ENCODE assay signal across 1 cellular context in genomic region chr17:29568331-29569244, GRCh38.
A peak's percentile ranks its signal among the peaks of the same experiment; 100 is the strongest.
TF ChIP-seq lines count a peak whose summit lies in the region.

Gene TP53I13, plus strand, starts transcription at chr17:29568701. Its CDS starts 58 bp downstream, at chr17:29568759.

TF ChIP-seq in K562, 482 proteins besides CTCF, POLR2A, EP300 and RAD21 (continued from another document and continues in another):
- TF ChIP-seq ZNF609 (CRISPR knock-in tag; IDR thresholded peaks at IDR 0.05; ENCODE audit: borderline replicate concordance), result no peak
- TF ChIP-seq ZNF143 (CRISPR knock-in tag; IDR thresholded peaks at IDR 0.05), result no peak
- peak; percentile 44 for TF ChIP-seq POLR2B (IDR thresholded peaks at IDR 0.05; ENCODE audit: low read depth, partially characterized antibody)
- TF ChIP-seq ETV1 (tag; conservative IDR thresholded peaks at IDR 0.05; ENCODE audit: low read depth), result 0 out of 2 replicates have a peak, but pooled peaks have one; percentile 33
- no peak for TF ChIP-seq TAF7 (tag; IDR thresholded peaks at IDR 0.05)
- TF ChIP-seq SIN3A (IDR thresholded peaks at IDR 0.05; ENCODE audit: borderline replicate concordance in 2 of 2, control insufficient read depth in 1 of 2, low read depth in 2 of 2, low read length in 2 of 2), result peak; percentile 7 to 39; a peak in 1 of 4 replicates
- peak; percentile 73 for TF ChIP-seq PHF20 (IDR thresholded peaks at IDR 0.05; ENCODE audit: partially characterized antibody)
- TF ChIP-seq ELK1 (CRISPR knock-in tag; IDR thresholded peaks at IDR 0.05), result no peak
- TF ChIP-seq FIP1L1 (IDR thresholded peaks at IDR 0.05; ENCODE audit: low read depth, low read length, poor library complexity, severe bottlenecking), result no peak
- TF ChIP-seq MITF (IDR thresholded peaks at IDR 0.05), result no peak
- peak; percentile 52 for TF ChIP-seq KDM5B (IDR thresholded peaks at IDR 0.05; ENCODE audit: insufficient replicate concordance, low read depth, low read length)
- TF ChIP-seq ATF2 (CRISPR knock-in tag; IDR thresholded peaks at IDR 0.05), result no peak
- TF ChIP-seq PHTF2 (CRISPR knock-in tag; IDR thresholded peaks at IDR 0.05), result no peak
- no peak for TF ChIP-seq ZNF24 (IDR thresholded peaks at IDR 0.05)
- no peak for TF ChIP-seq ZNF121 (CRISPR knock-in tag; conservative IDR thresholded peaks at IDR 0.05)
- no peak for TF ChIP-seq GMEB1 (CRISPR knock-in tag; IDR thresholded peaks at IDR 0.05)
- TF ChIP-seq MNT (conservative IDR thresholded peaks at IDR 0.05), result peak in 1 of 2 experiments; percentile 39; a peak in 1 of 4 replicates
- no peak for TF ChIP-seq ZNF184 (CRISPR knock-in tag; IDR thresholded peaks at IDR 0.05)
- 0 out of 2 replicates have a peak, but pooled peaks have one; percentile 28 for TF ChIP-seq PML (IDR thresholded peaks at IDR 0.05; ENCODE audit: low read length)
- no peak for TF ChIP-seq MCM3 (IDR thresholded peaks at IDR 0.05)
- TF ChIP-seq ZC3H8 (IDR thresholded peaks at IDR 0.05), result no peak
- no peak for TF ChIP-seq PHF21A (IDR thresholded peaks at IDR 0.05; ENCODE audit: borderline replicate concordance, low read depth)
- no peak for TF ChIP-seq FOXM1 (IDR thresholded peaks at IDR 0.05; ENCODE audit: low read depth)
- TF ChIP-seq FOXM1 (CRISPR knock-in tag; IDR thresholded peaks at IDR 0.05; ENCODE audit: low read depth), result no peak
- peak; percentile 39; the same call in 1 of the 2 replicates for TF ChIP-seq CBX1 (IDR thresholded peaks at IDR 0.05; ENCODE audit: low read depth)
- TF ChIP-seq BRF1 (IDR thresholded peaks at IDR 0.05; ENCODE audit: borderline replicate concordance, extremely low read depth, insufficient read length), result no peak
- TF ChIP-seq VEZF1 (CRISPR knock-in tag; IDR thresholded peaks at IDR 0.05), result peak; percentile 94
- no peak for TF ChIP-seq GTF2E2 (tag; IDR thresholded peaks at IDR 0.05)
- TF ChIP-seq ESRRB (CRISPR knock-in tag; IDR thresholded peaks at IDR 0.05; ENCODE audit: borderline replicate concordance), result no peak
- TF ChIP-seq CREBBP (IDR thresholded peaks at IDR 0.05; ENCODE audit: low read depth, low read length), result no peak
- no peak for TF ChIP-seq USF1 (CRISPR knock-in tag; IDR thresholded peaks at IDR 0.05)
- TF ChIP-seq ZEB2 (IDR thresholded peaks at IDR 0.05), result peak; percentile 28; the same call in 1 of the 2 replicates
- TF ChIP-seq E2F4 (CRISPR knock-in tag; IDR thresholded peaks at IDR 0.05; ENCODE audit: low read depth), result no peak
- no peak for TF ChIP-seq MYBL2 (IDR thresholded peaks at IDR 0.05; ENCODE audit: low read depth)
- no peak for TF ChIP-seq MYBL2 (CRISPR knock-in tag; IDR thresholded peaks at IDR 0.05; ENCODE audit: borderline replicate concordance)
- TF ChIP-seq CHAMP1 (IDR thresholded peaks at IDR 0.05), result no peak
- no peak for TF ChIP-seq HBP1 (CRISPR knock-in tag; IDR thresholded peaks at IDR 0.05)
- TF ChIP-seq E2F1 (CRISPR knock-in tag; IDR thresholded peaks at IDR 0.05), result no peak
